ENCODE assay signal across 21 cellular contexts in genomic region chrX:15755091-15755490, GRCh38.
"Had no signal": no experiment of that assay in that cellular context is flagged by ENCODE, and none has a peak within 500 bp of the region (broad histone marks: within the 10 kb centered on the region; RNA-seq: fewer than 3 reads in every experiment).

No MANE protein-coding gene starts in this region.

- H3K27me3 Mint-ChIP-seq: activated CD4-positive, alpha-beta memory T cell treated with anti-CD3 and anti-CD28 coated beads for 36 hours; activated naive CD4-positive, alpha-beta T cell treated with anti-CD3 and anti-CD28 coated beads, Interleukin-2, amount 50 U/mL, for 24 hours; effector memory CD8-positive, alpha-beta T cell; stimulated activated naive CD8-positive, alpha-beta T cell treated with anti-CD3 and anti-CD28 coated beads, Interleukin-15, amount 100 ng/mL, for 72 hours had no signal

- H3K27ac ChIP-seq: brain microvascular endothelial cell, esophagus muscularis mucosa, gastrocnemius medialis, left ventricle myocardium inferior, right lobe of liver, skin epidermis, tibial artery had no signal

- H3K36me3 ChIP-seq: brain microvascular endothelial cell, esophagus muscularis mucosa, gastrocnemius medialis, left ventricle myocardium inferior, right lobe of liver, tibial artery had no signal

- H3K9me3 ChIP-seq: esophagus muscularis mucosa, gastrocnemius medialis, left ventricle myocardium inferior, right lobe of liver, tibial artery had no signal

- H3K27ac Mint-ChIP-seq: activated T-helper 1 cell treated with anti-CD3 and anti-CD28 coated beads, Interleukin-12 subunit alpha, Interleukin-12 subunit beta, Interleukin-2, Interleukin-4 antibody, amounts not matched to agents 30 ng/mL and 10 ng/mL and 1 ng/mL, durations not matched to agents 14 hours and 24 hours and 36 hours; mesothelial cell of epicardium; nephron progenitor cell; stimulated activated naive CD8-positive, alpha-beta T cell treated with anti-CD3 and anti-CD28 coated beads, Interleukin-15, amount 100 ng/mL, for 72 hours had no signal

- H3K4me3 Mint-ChIP-seq: activated CD4-positive, alpha-beta memory T cell treated with anti-CD3 and anti-CD28 coated beads for 36 hours; activated naive CD4-positive, alpha-beta T cell treated with anti-CD3 and anti-CD28 coated beads, Interleukin-2, amount 50 U/mL, for 24 hours; activated T-helper 1 cell treated with anti-CD3 and anti-CD28 coated beads, Interleukin-12 subunit alpha, Interleukin-12 subunit beta, Interleukin-2, Interleukin-4 antibody, amounts not matched to agents 30 ng/mL and 10 ng/mL and 1 ng/mL, durations not matched to agents 14 hours and 24 hours and 36 hours; mesothelial cell of epicardium; nephron progenitor cell; stimulated activated naive CD8-positive, alpha-beta T cell treated with anti-CD3 and anti-CD28 coated beads, Interleukin-15, amount 100 ng/mL, for 72 hours had no signal

- H3K27me3 ChIP-seq: brain microvascular endothelial cell, esophagus muscularis mucosa, gastrocnemius medialis, right lobe of liver, tibial artery had no signal

- H3K4me1 ChIP-seq: right lobe of liver had no signal

- DNase-seq: activated CD4-positive, alpha-beta memory T cell treated with anti-CD3 and anti-CD28 coated beads for 36 hours; activated CD4-positive, alpha-beta T cell treated with anti-CD3 and anti-CD28 coated beads for 48 hours; activated gamma-delta T cell treated with Interleukin-2 at 50 U/mL for 16 hours; aorta; brain microvascular endothelial cell; central memory CD4-positive, alpha-beta T cell; effector memory CD8-positive, alpha-beta T cell; gastrocnemius medialis; hippocampal formation; left ventricle myocardium inferior; nephron progenitor cell; nucleus accumbens; right lobe of liver; stimulated activated CD4-positive, alpha-beta T cell treated with anti-CD3 and anti-CD28 coated beads, Interleukin-1b, Interleukin-23, amount 100 ng/mL, for 48 hours; stimulated activated naive CD8-positive, alpha-beta T cell treated with anti-CD3 and anti-CD28 coated beads, Interleukin-15, amount 100 ng/mL, for 72 hours; tibial artery had no signal

- H3K4me3 ChIP-seq: esophagus muscularis mucosa, gastrocnemius medialis, left ventricle myocardium inferior, right lobe of liver, skin epidermis, tibial artery had no signal

- ATAC-seq: effector memory CD8-positive, alpha-beta T cell; gastrocnemius medialis; right lobe of liver; stimulated activated naive CD8-positive, alpha-beta T cell treated with anti-CD3 and anti-CD28 coated beads, Interleukin-15, amount 100 ng/mL, for 72 hours had no signal

- H3K9me3 Mint-ChIP-seq: activated CD4-positive, alpha-beta memory T cell treated with anti-CD3 and anti-CD28 coated beads for 36 hours; activated naive CD4-positive, alpha-beta T cell treated with anti-CD3 and anti-CD28 coated beads, Interleukin-2, amount 50 U/mL, for 24 hours; activated T-helper 1 cell treated with anti-CD3 and anti-CD28 coated beads, Interleukin-12 subunit alpha, Interleukin-12 subunit beta, Interleukin-2, Interleukin-4 antibody, amounts not matched to agents 30 ng/mL and 10 ng/mL and 1 ng/mL, durations not matched to agents 14 hours and 24 hours and 36 hours; effector memory CD8-positive, alpha-beta T cell; mesothelial cell of epicardium; nephron progenitor cell; stimulated activated naive CD8-positive, alpha-beta T cell treated with anti-CD3 and anti-CD28 coated beads, Interleukin-15, amount 100 ng/mL, for 72 hours had no signal
